ENCODE assay signal across 8 cellular contexts in the genomic region with DNA sequence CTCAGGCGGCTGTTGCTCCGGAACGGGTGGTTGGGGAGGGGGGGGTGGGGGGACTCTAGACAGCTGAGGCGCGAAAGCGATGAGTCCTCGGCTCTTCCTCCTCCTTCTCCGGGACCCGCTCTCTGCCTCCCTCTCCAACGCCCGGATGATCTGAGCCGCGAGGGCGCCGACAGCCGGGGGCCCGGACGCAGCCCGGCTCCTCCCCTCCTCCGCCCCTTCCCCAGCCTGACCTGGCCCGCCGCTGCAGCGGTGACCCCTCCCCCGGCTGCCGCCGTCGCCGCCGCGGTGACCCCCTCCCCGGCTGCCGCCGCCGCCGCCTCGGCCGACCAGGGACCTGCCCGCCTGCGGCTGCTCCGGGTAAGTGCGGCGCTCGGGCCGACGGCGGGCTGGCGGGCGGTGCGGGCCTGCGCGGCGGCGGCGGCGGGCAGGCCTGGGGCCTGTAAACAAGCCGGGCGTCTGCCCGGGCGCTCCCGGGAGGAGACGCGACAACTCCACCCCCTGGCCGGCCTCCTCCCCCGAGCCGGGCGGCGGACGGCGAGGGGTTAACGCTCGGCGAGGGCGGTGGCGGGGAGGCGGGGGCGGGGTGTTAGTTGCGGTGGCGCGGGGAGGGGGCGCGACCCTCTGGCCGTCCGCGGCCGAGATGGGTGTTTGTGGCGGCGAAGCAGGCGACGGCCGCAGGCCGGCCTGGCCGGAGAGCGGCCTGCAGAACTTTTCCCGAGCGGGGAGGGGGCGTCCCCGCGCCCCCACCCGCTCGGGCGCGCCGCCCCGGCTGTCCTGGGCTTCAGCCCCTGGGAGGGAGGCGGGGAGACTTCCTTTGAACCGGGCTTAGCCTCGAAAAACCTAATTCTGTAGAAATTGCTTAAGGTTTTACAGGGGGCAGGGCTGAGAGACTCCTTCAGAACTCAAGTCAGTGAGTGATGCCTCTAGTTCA. TPM values are rescaled to one million over a fixed set of nuclear protein-coding genes. Genes with fewer than 3 reads are reported as not detected.
DNase-seq lines count a peak whose midpoint lies in the region; ATAC-seq and TF ChIP-seq lines count a peak whose summit lies in the region.

No MANE protein-coding gene starts in this region.

- H3K14ac ChIP-seq in H9 (ENCODE audit: insufficient read depth, low read length) = peak overlapping the region; percentile 85

- H3K9ac ChIP-seq in H9 (ENCODE audit: extremely low read depth, insufficient read length, low read length) = peak overlapping the region; percentile 73
- peak overlapping the region; percentile 65 for H3K9ac ChIP-seq in MM.1S (ENCODE audit: low read length)

- no peaks in the 10 kb centered on the region for H3K36me3 ChIP-seq in MM.1S (replicated peaks; ENCODE audit: insufficient read depth, low read length)
- no peaks in the 10 kb centered on the region for H3K36me3 ChIP-seq in right atrium auricular region
- H3K36me3 ChIP-seq in psoas muscle (ENCODE audit: insufficient read depth in 1 of 2, low read depth in 1 of 2) = no peaks in the 10 kb centered on the region
- no peaks in the 10 kb centered on the region for H3K36me3 ChIP-seq in urinary bladder (ENCODE audit: insufficient read depth)

- no CpG with 5 or more reads among the region's 107 CpGs for WGBS in H9 (ENCODE audit: extremely low coverage, insufficient read length, low lambda C conversion rate)
- WGBS in psoas muscle, 3 donors = 0 to 1% (median 0%) methylated on average over 33 to 105 of the region's 107 CpGs
- WGBS in urinary bladder = under 1% methylated on average over 107 of the region's 107 CpGs

- H4K20me1 ChIP-seq in H9 (ENCODE audit: control insufficient read depth, insufficient read depth, insufficient read length) = no peaks in the 10 kb centered on the region
- H4K20me1 ChIP-seq in MM.1S (ENCODE audit: insufficient read depth, low read length) = no peaks in the 10 kb centered on the region; the same call in 1 of the 2 replicates

- H3K36me3 Mint-ChIP-seq in H9 (ENCODE audit: insufficient read depth in 1 of 3, low read depth in 3 of 3) = peaks cover 0 to 2% (median 0%) of the 10 kb centered on the region in 3 experiments; a peak in 3 of 7 replicates

- no peak overlapping the region for H4K5ac ChIP-seq in H9 (ENCODE audit: insufficient read length, low read depth, low read length)

- H3K18ac ChIP-seq in H9 (ENCODE audit: insufficient read length, low read depth, low read length) = no peak overlapping the region

- intact Hi-C loops in psoas muscle (cut with DNase I) = loop anchor here in 1 of 2 donors (5.0 kb wide), 1 partner anchor 157 kb away; a partner anchor contains a TSS

- H3K27ac ChIP-seq in H9 (ENCODE audit: insufficient read length, low read depth, low read length) (peak overlapping the region; percentile 43), MM.1S (ENCODE audit: low read length) (peak overlapping the region; percentile 46; the same call in 1 of the 2 replicates), angular gyrus (ENCODE audit: low read depth, low read length) (peak overlapping the region; percentile 89), right atrium auricular region (peak overlapping the region; percentile 99 to 100), psoas muscle (peak overlapping the region; percentile 100), urinary bladder (ENCODE audit: low read depth) (peak overlapping the region; percentile 100)

- H4K8ac ChIP-seq in H9 (replicated peaks; ENCODE audit: insufficient read length, low read depth, low read length) = no peak overlapping the region

- ATAC-seq in psoas muscle = peak; percentile 44 to 58 (median 54)

- no peak overlapping the region for H3K4ac ChIP-seq in H9 (ENCODE audit: low read depth, low read length)

- no peak overlapping the region for H2BK15ac ChIP-seq in H9 (ENCODE audit: low read depth, low read length)

- no peak for TF ChIP-seq CTCF in H9 (conservative IDR thresholded peaks at IDR 0.05)
- no peak for TF ChIP-seq CTCF in MM.1S (IDR thresholded peaks at IDR 0.05; ENCODE audit: low read length)
- TF ChIP-seq CTCF in right atrium auricular region (IDR thresholded peaks at IDR 0.05) = no peak
- TF ChIP-seq CTCF in psoas muscle (IDR thresholded peaks at IDR 0.05) = no peak

- peaks cover 12% of the 10 kb centered on the region for H3K23me2 ChIP-seq in H9 (ENCODE audit: insufficient read length, low read depth, low read length, poor library complexity, severe bottlenecking)

- H3K27me3 Mint-ChIP-seq in H9 (ENCODE audit: low read depth) = no peaks in the 10 kb centered on the region

- H3K4me3 ChIP-seq in MM.1S (ENCODE audit: low read length) (peak overlapping the region; percentile 73), right atrium auricular region (peak overlapping the region; percentile 68 to 93), psoas muscle (peak overlapping the region; percentile 93), urinary bladder (ENCODE audit: low read depth, low read length) (peak overlapping the region; percentile 99)

- no peaks in the 10 kb centered on the region for H3K79me1 ChIP-seq in H9 (ENCODE audit: insufficient read depth, low read depth, low read length, poor library complexity, severe bottlenecking)

- no peak overlapping the region for H2BK5ac ChIP-seq in H9 (ENCODE audit: insufficient read length, low read length)

- H2AFZ ChIP-seq in H9 (ENCODE audit: low read length) = no peak overlapping the region
- H2AFZ ChIP-seq in MM.1S (ENCODE audit: low read length) = no peak overlapping the region

- H3K4me1 ChIP-seq in H9 (ENCODE audit: insufficient read depth, low read length) = peaks cover 5% of the 10 kb centered on the region
- H3K4me1 ChIP-seq in MM.1S (ENCODE audit: low read length) = no peaks in the 10 kb centered on the region
- H3K4me1 ChIP-seq in right atrium auricular region = peaks cover 0 to 43% of the 10 kb centered on the region in 2 donors
- peaks cover 36% of the 10 kb centered on the region for H3K4me1 ChIP-seq in psoas muscle
- peaks cover 3% of the 10 kb centered on the region for H3K4me1 ChIP-seq in urinary bladder (ENCODE audit: insufficient read depth)

- DNase-seq in GDM1 (lab: John Stamatoyannopoulos, UW) = peak; percentile 65
- peak; percentile 80 for DNase-seq in H9
- DNase-seq in MM.1S = peak; percentile 53
- DNase-seq in T-helper 1 cell = peak; percentile 38 to 70 (median 51)
- peak; percentile 62 for DNase-seq in right atrium auricular region (ENCODE audit: low spot score)
- peak; percentile 78 to 88 for DNase-seq in psoas muscle

- H3K9me2 ChIP-seq in MM.1S (replicated peaks; ENCODE audit: insufficient read depth, low read length) = no peaks in the 10 kb centered on the region

- peaks cover 6% of the 10 kb centered on the region; the same call in 1 of the 2 replicates for H3F3A ChIP-seq in MM.1S (ENCODE audit: insufficient read depth, low read length)

- H3K27me3 ChIP-seq in H9 (ENCODE audit: insufficient read depth, low read length) (no peaks in the 10 kb centered on the region), MM.1S (replicated peaks; ENCODE audit: insufficient read depth, low read length) (no peaks in the 10 kb centered on the region), right atrium auricular region (no peaks in the 10 kb centered on the region), psoas muscle (ENCODE audit: insufficient read depth in 3 of 3, low read length in 2 of 3) (no peaks in the 10 kb centered on the region)

- no peaks in the 10 kb centered on the region for H3K9me3 ChIP-seq in H9 (ENCODE audit: control insufficient read depth, low read depth, low read length)
- H3K9me3 ChIP-seq in MM.1S (replicated peaks; ENCODE audit: insufficient read depth, low read length) = no peaks in the 10 kb centered on the region
- H3K9me3 ChIP-seq in right atrium auricular region = no peaks in the 10 kb centered on the region
- no peaks in the 10 kb centered on the region for H3K9me3 ChIP-seq in psoas muscle

- H3K9me3 Mint-ChIP-seq in H9 = peaks cover 1 to 3% of the 10 kb centered on the region in 2 experiments; a peak in 3 of 5 replicates

- H2BK120ac ChIP-seq in H9 (ENCODE audit: low read depth, low read length, poor library complexity, severe bottlenecking) = no peak overlapping the region

- H3K23ac ChIP-seq in H9 (ENCODE audit: insufficient read length, low read depth, low read length) = no peak overlapping the region

- H3K56ac ChIP-seq in H9 (ENCODE audit: insufficient read length, low read depth, low read length) = no peak overlapping the region

- no peak overlapping the region for H2AK5ac ChIP-seq in H9 (ENCODE audit: insufficient read length, low read length)

- no peak overlapping the region for H4K91ac ChIP-seq in H9 (ENCODE audit: insufficient read length, low read depth, low read length)

- H3K79me2 ChIP-seq in H9 (ENCODE audit: insufficient read depth, low read length) (peaks cover 26% of the 10 kb centered on the region; the same call in 1 of the 2 replicates), MM.1S (ENCODE audit: low read length) (peaks cover 47% of the 10 kb centered on the region)

- no peak overlapping the region for H2BK12ac ChIP-seq in H9 (ENCODE audit: insufficient read length, low read depth, low read length)

- H3K4me2 ChIP-seq in H9 (ENCODE audit: insufficient read depth, insufficient read length, low read length) = peak overlapping the region; percentile 84
- peak overlapping the region; percentile 83 for H3K4me2 ChIP-seq in MM.1S (ENCODE audit: low read depth, low read length)

- no peak overlapping the region for H3T11ph ChIP-seq in H9 (ENCODE audit: low read length)

- peak overlapping the region; percentile 84 to 90 for H3K4me3 Mint-ChIP-seq in H9

- no peak overlapping the region for H2BK20ac ChIP-seq in H9 (ENCODE audit: low read depth, low read length, poor library complexity, severe bottlenecking)

- H3K4me1 Mint-ChIP-seq in H9 = peaks cover 66 to 67% of the 10 kb centered on the region in 2 experiments

- peak overlapping the region; percentile 62 to 96 (median 94); a peak in 5 of 7 replicates for H3K27ac Mint-ChIP-seq in H9

RNA-seq across cellular contexts. Expression of a gene that starts 0.6 kb away (rescaled TPM):
- total RNA-seq in H9 (2021) = 41.7 and 49.2 TPM in 2 replicates
- total RNA-seq in right atrium auricular region = 10 to 100 TPM; 37.0 to 42.4 TPM
- total RNA-seq in psoas muscle = 100 to 1,000 TPM; 123 to 154 (median 131) TPM
- 100 to 1,000 TPM in 1 of 3 donors, 10 to 100 TPM in 2; 54.0 to 174 (median 54.2) TPM for polyA plus RNA-seq in psoas muscle
- total RNA-seq in urinary bladder = 75.9 TPM
- polyA plus RNA-seq in urinary bladder = 23.9 TPM

Comparison
In these comparisons a context has a peak if more than half of its experiments do, and no peak if none do; other contexts are left out.
1. Peak in every context shown above with its lines: DNase-seq, ATAC-seq, H3K4me3 ChIP-seq and H3K27ac ChIP-seq.
2. H3K27ac ChIP-seq: peak in every context shown above with its lines; median percentile 100 in psoas muscle; 100 in urinary bladder; 100 in right atrium auricular region; 89 in angular gyrus; 46 in MM.1S; 43 in H9.